In the genomic region with DNA sequence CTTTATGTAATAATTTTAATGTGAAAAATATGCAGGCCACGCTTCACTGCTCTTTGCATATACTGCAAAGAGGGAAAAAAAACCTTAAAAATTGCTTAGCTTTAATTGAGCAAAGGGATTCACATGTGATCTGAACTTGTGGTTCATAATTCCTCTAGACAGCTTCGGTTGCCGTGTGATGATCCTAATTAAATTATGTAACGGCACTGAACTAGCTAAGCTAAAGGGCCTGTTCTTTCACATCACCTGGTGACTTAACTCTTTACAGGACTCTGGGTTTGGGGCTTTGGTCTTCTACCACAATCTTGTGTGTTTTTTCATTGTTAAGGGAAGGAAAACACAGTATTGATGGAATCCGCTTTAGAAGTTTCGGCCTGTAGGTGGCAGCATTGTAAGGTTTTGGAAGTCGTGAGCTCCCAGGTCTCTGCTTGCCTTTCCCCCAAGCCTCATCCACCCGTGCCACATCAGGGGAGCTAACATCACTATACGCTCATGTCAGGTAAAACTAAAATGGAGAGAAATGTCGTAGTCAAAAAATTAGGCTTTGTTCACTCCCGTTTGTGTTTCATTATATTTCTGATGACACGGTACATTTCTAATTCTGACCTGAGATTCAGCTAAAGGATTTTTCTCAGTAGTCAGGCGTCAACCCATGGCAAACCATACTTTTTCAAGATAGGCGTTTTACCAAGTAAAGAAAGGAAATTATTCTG, we compare ENCODE assay signal across 8 cellular contexts.
DNase-seq lines count a peak whose midpoint lies in the region; ATAC-seq and TF ChIP-seq lines count a peak whose summit lies in the region.

No MANE protein-coding gene starts in this region.

- 20 to 34% methylated on average over 14 of the region's 14 CpGs for WGBS in sigmoid colon, 2 donors

- ATAC-seq in GM19452 (IDR thresholded peaks at IDR 0.05; ENCODE audit: unreplicated experiment) (peak; percentile 77), GM18873 (IDR thresholded peaks at IDR 0.05; ENCODE audit: low FRiP score, unreplicated experiment) (no peak)

- H3K36me3 ChIP-seq in MG63: no peaks in the 10 kb centered on the region
- H3K36me3 ChIP-seq in sigmoid colon: no peaks in the 10 kb centered on the region

- intact Hi-C loops in sigmoid colon (cut with DNase I): loop anchor here (5.0 to 10.0 kb wide), 4 partner anchors 237 to 1381 kb away; no protein-coding TSS in a partner anchor

- H3K4me3 ChIP-seq in MG63: no peak overlapping the region
- no peak overlapping the region for H3K4me3 ChIP-seq in sigmoid colon

- peaks cover 0 to 20% (median 0%) of the 10 kb centered on the region in 4 donors for H3K4me1 ChIP-seq in sigmoid colon

- TF ChIP-seq EP300 in sigmoid colon (IDR thresholded peaks at IDR 0.05): no peak

- DNase-seq in CD1c-positive myeloid dendritic cell (ENCODE audit: extremely low spot score): peak; percentile 35
- peak; percentile 35 for DNase-seq in MG63
- peak; percentile 58 to 61 for DNase-seq in SHP77 (lab: John Stamatoyannopoulos, UW)
- peak in 52 of 58 donors; percentile 4 to 82 (median 36) for DNase-seq in anterior cingulate cortex (lab: John Stamatoyannopoulos, UW)
- DNase-seq in hippocampal formation (lab: John Stamatoyannopoulos, UW): peak; percentile 57 to 59
- DNase-seq in sigmoid colon: peak; percentile 84

- peak; percentile 8 to 72 (median 48) for TF ChIP-seq CTCF in sigmoid colon (IDR thresholded peaks at IDR 0.05)

- H3K27me3 ChIP-seq in MG63 (peaks cover 3% of the 10 kb centered on the region; the same call in 1 of the 2 replicates), sigmoid colon (no peaks in the 10 kb centered on the region)

- no peaks in the 10 kb centered on the region for H3K9me3 ChIP-seq in MG63
- H3K9me3 ChIP-seq in sigmoid colon: no peaks in the 10 kb centered on the region

- H3K27ac ChIP-seq in sigmoid colon: no peak overlapping the region

- no peak for TF ChIP-seq POLR2A in sigmoid colon (IDR thresholded peaks at IDR 0.05)
